ENCODE assay signal across 17 cellular contexts in the genomic region with DNA sequence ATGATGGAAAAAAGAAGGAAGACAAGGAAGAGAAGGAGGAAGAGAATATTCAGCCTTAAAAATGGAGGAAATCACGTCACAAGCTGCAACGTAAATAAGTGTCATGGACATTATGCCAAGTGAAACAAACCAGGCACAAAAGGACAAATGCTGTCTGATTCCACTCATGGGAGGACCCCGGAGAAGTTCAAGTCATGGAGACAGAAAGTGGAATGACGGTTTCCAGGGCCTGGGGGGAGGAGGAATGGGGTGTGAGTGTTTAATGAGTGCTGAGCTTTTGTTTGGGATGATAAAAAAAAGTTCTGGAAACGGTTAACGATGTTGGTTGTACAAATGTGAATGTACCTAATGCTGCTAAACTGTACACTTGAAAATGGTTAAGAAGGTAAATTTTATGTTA.
DNase-seq lines count a peak whose midpoint lies in the region; ATAC-seq and TF ChIP-seq lines count a peak whose summit lies in the region.
"Had no signal": no experiment of that assay in that cellular context is flagged by ENCODE, and none has a peak within 500 bp of the region (broad histone marks: within the 10 kb centered on the region; RNA-seq: fewer than 3 reads in every experiment).

No MANE protein-coding gene starts in this region.

- H3K9me3 ChIP-seq in SJSA1 (replicated peaks), result no peaks in the 10 kb centered on the region
- H3K9me3 ChIP-seq in left lung, result no peaks in the 10 kb centered on the region
- H3K9me3 ChIP-seq in colonic mucosa, result no peaks in the 10 kb centered on the region
- H3K9me3 ChIP-seq: neutrophil, right atrium auricular region, stomach had no signal

- peak; percentile 58 for ATAC-seq in left lung
- ATAC-seq: heart right ventricle, K562, Right ventricle myocardium inferior, T-helper 17 cell had no signal

- no peak overlapping the region for H3K4me3 ChIP-seq in SJSA1
- no peak overlapping the region for H3K4me3 ChIP-seq in left lung
- no peak overlapping the region for H3K4me3 ChIP-seq in colonic mucosa
- H3K4me3 ChIP-seq: heart right ventricle, K562, right atrium auricular region, stomach had no signal

- no peak overlapping the region for H3K9ac ChIP-seq in colonic mucosa (ENCODE audit: low read depth in 2 of 2, low read length in 2 of 2)

- no peak for TF ChIP-seq CTCF in left lung (IDR thresholded peaks at IDR 0.05)
- TF ChIP-seq CTCF in colonic mucosa (IDR thresholded peaks at IDR 0.05), result no peak

- H3K4me1 ChIP-seq in SJSA1 (replicated peaks) (peaks cover 8% of the 10 kb centered on the region), left lung (peaks cover 0 to 6% of the 10 kb centered on the region in 2 donors), colonic mucosa (no peaks in the 10 kb centered on the region)
- H3K4me1 ChIP-seq: heart right ventricle, right atrium auricular region had no signal

- H3K36me3 ChIP-seq in SJSA1, result no peaks in the 10 kb centered on the region
- H3K36me3 ChIP-seq in left lung, result no peaks in the 10 kb centered on the region
- H3K36me3 ChIP-seq in colonic mucosa, result no peaks in the 10 kb centered on the region
- H3K36me3 ChIP-seq: heart right ventricle, neutrophil, right atrium auricular region, stomach had no signal

- intact Hi-C loops in left lung (cut with DNase I), result no loop called here
- intact Hi-C loops in colonic mucosa (cut with DNase I), result no loop called here

- H3K27ac ChIP-seq in SJSA1 (peak overlapping the region; percentile 59), left lung (peak overlapping the region; percentile 42 to 61), colonic mucosa (no peak overlapping the region)
- H3K27ac ChIP-seq: heart right ventricle, neutrophil, right atrium auricular region, stomach had no signal

- H3K27me3 ChIP-seq in SJSA1 (replicated peaks), result no peaks in the 10 kb centered on the region
- no peaks in the 10 kb centered on the region for H3K27me3 ChIP-seq in left lung
- no peaks in the 10 kb centered on the region for H3K27me3 ChIP-seq in colonic mucosa
- H3K27me3 ChIP-seq: heart right ventricle, neutrophil, right atrium auricular region, stomach had no signal

- DNase-seq in NCI-H2029 (lab: John Stamatoyannopoulos, UW) (peak; percentile 68), NCI-H2029 treated with DMSO at 0.1 percent for 48 hours (lab: John Stamatoyannopoulos, UW) (no peak), NCI-H1930 (lab: John Stamatoyannopoulos, UW) (peak; percentile 72 to 73), SJSA1 (ENCODE audit: low read depth in 1 of 2, low spot score in 2 of 2) (peak in 1 of 2 experiments; percentile 14), left lung (no peak), kidney glomerular epithelial cell (lab: John Stamatoyannopoulos, UW) (no peak), colonic mucosa (no peak)
- DNase-seq in central memory CD4-positive, alpha-beta T cell, result no peak
- DNase-seq: activated CD4-positive, CD25-positive, alpha-beta regulatory T cell; CD4-positive, alpha-beta memory T cell; heart right ventricle; stomach; T-helper 17 cell had no signal

Comparison
In these comparisons a context has a peak if more than half of its experiments do, and no peak if none do; other contexts are left out.
1. DNase-seq: peak in NCI-H2029 (single experiment) and NCI-H1930 (2 of 2); none in NCI-H2029 treated with DMSO at 0.1 percent for 48 hours (single experiment), left lung (0 of 2), central memory CD4-positive, alpha-beta T cell (single experiment), kidney glomerular epithelial cell (single experiment) and colonic mucosa (single experiment).